1 cellular context compared by ENCODE assay signal in the genomic region with DNA sequence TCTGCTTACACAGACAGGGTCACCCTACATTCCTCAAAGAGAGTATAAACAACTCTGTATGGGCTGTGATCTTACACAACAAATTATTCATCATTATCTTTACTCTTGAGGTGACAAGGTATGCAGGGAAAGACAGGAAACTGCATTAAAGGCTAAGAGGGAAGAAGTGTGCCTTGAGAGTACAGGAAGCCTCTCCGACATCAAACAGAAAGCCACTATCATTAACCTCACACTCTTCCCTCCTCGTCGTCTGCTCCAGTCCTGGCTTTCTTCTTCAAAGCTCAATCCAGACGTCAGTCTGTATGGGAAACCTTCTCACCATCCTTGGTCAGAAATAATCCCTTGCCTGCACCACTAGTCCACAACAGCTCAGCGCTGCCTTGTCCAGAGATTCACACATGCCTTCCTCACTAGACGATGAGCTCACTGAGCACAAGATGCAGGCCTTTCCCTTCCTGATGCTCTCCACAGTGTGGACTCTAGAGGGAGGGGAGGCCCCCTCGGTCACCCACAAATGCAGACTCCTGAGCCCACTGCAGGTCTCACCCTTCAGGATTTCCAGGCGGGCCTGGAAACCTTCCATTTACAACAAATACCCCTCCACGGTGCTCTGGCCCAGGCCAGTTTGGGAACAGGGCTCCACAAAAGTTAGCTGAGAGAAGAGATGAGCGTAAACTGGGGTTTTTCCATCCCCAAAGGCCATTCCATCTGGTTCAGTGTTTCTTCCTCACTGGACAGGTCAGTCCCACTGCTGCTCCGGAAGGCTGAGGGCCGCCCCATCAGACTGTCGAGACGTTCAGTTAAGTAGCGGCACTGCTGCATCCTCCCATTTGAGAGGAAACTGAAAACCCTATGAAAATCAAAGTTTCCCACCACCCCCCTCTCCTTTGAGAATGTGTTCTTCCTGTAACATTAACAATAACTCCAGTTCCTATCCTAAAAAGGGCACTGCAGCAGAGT.
TF ChIP-seq lines count a peak whose summit lies in the region.

No MANE protein-coding gene starts in this region.

TF ChIP-seq in HepG2, 621 proteins besides CTCF, POLR2A, EP300 and RAD21:
- 0 out of 2 replicates have a peak, but pooled peaks have one; percentile 39 for TF ChIP-seq ZNF607 (CRISPR knock-in tag; IDR thresholded peaks at IDR 0.05; ENCODE audit: borderline replicate concordance)
- TF ChIP-seq ZNF180 (CRISPR knock-in tag; IDR thresholded peaks at IDR 0.05; ENCODE audit: borderline replicate concordance, low read depth) = no peak
- TF ChIP-seq ZNF335 (CRISPR knock-in tag; IDR thresholded peaks at IDR 0.05) = no peak
- TF ChIP-seq NR2C2 (CRISPR knock-in tag; IDR thresholded peaks at IDR 0.05; ENCODE audit: borderline replicate concordance) = no peak
- TF ChIP-seq CCAR2 (optimal IDR thresholded peaks at IDR 0.05; ENCODE audit: low read depth, low read length) = no peak
- TF ChIP-seq, protein P1, sequence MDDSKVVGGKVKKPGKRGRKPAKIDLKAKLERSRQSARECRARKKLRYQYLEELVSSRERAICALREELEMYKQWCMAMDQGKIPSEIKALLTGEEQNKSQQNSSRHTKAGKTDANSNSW (CRISPR knock-in tag; IDR thresholded peaks at IDR 0.05; ENCODE audit: borderline replicate concordance) = no peak
- no peak for TF ChIP-seq ZNF564 (CRISPR knock-in tag; IDR thresholded peaks at IDR 0.05)
- TF ChIP-seq MTF1 (CRISPR knock-in tag; IDR thresholded peaks at IDR 0.05) = no peak
- TF ChIP-seq SMYD3 (CRISPR knock-in tag; IDR thresholded peaks at IDR 0.05) = no peak
- TF ChIP-seq SP4 (CRISPR knock-in tag; IDR thresholded peaks at IDR 0.05) = no peak
- TF ChIP-seq, protein P2, sequence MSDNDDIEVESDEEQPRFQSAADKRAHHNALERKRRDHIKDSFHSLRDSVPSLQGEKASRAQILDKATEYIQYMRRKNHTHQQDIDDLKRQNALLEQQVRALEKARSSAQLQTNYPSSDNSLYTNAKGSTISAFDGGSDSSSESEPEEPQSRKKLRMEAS (IDR thresholded peaks at IDR 0.05) = no peak
- TF ChIP-seq, protein P3, sequence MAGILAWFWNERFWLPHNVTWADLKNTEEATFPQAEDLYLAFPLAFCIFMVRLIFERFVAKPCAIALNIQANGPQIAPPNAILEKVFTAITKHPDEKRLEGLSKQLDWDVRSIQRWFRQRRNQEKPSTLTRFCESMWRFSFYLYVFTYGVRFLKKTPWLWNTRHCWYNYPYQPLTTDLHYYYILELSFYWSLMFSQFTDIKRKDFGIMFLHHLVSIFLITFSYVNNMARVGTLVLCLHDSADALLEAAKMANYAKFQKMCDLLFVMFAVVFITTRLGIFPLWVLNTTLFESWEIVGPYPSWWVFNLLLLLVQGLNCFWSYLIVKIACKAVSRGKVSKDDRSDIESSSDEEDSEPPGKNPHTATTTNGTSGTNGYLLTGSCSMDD (CRISPR knock-in tag; IDR thresholded peaks at IDR 0.05) = 0 out of 2 replicates have a peak, but pooled peaks have one; percentile 30
- no peak for TF ChIP-seq PTBP1 (IDR thresholded peaks at IDR 0.05; ENCODE audit: low read depth, low read length, poor library complexity, severe bottlenecking)
- TF ChIP-seq ZKSCAN1 (IDR thresholded peaks at IDR 0.05; ENCODE audit: low read length) = no peak
- no peak for TF ChIP-seq ZSCAN20 (CRISPR knock-in tag; IDR thresholded peaks at IDR 0.05; ENCODE audit: borderline replicate concordance)
- TF ChIP-seq, protein P4, sequence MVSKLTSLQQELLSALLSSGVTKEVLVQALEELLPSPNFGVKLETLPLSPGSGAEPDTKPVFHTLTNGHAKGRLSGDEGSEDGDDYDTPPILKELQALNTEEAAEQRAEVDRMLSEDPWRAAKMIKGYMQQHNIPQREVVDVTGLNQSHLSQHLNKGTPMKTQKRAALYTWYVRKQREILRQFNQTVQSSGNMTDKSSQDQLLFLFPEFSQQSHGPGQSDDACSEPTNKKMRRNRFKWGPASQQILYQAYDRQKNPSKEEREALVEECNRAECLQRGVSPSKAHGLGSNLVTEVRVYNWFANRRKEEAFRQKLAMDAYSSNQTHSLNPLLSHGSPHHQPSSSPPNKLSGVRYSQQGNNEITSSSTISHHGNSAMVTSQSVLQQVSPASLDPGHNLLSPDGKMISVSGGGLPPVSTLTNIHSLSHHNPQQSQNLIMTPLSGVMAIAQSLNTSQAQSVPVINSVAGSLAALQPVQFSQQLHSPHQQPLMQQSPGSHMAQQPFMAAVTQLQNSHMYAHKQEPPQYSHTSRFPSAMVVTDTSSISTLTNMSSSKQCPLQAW (CRISPR knock-in tag; IDR thresholded peaks at IDR 0.05) = 0 out of 2 replicates have a peak, but pooled peaks have one; percentile 10
- no peak for TF ChIP-seq ZNF253 (CRISPR knock-in tag; IDR thresholded peaks at IDR 0.05; ENCODE audit: borderline replicate concordance)
- no peak for TF ChIP-seq ZNF326 (CRISPR knock-in tag; IDR thresholded peaks at IDR 0.05; ENCODE audit: borderline replicate concordance)
- no peak for TF ChIP-seq SOX6 (IDR thresholded peaks at IDR 0.05)
- no peak for TF ChIP-seq SOX6 (CRISPR knock-in tag; IDR thresholded peaks at IDR 0.05)
